Comparison of ENCODE assay signal across 7 cellular contexts in genomic region chr17:57370051-57370581, GRCh38.
DNase-seq lines count a peak whose midpoint lies in the region; ATAC-seq and TF ChIP-seq lines count a peak whose summit lies in the region.

No MANE protein-coding gene starts in this region.

- peak overlapping the region; percentile 50 for H3K27ac ChIP-seq in HUES48 (ENCODE audit: low read depth, low read length)
- peak overlapping the region; percentile 14 to 71 (median 42) for H3K27ac ChIP-seq in esophagus squamous epithelium

- peak overlapping the region; percentile 38 for H3K4me2 ChIP-seq in skeletal muscle satellite cell (ENCODE audit: low read length)

- TF ChIP-seq POLR2A in esophagus squamous epithelium (IDR thresholded peaks at IDR 0.05), result no peak

- H3K4me3 ChIP-seq in HUES48 (ENCODE audit: low read depth, low read length) (no peak overlapping the region), esophagus squamous epithelium (no peak overlapping the region), skeletal muscle satellite cell (ENCODE audit: low read length) (no peak overlapping the region), BE2C (ENCODE audit: low read depth, low read length) (no peak overlapping the region)

- 40 to 45% methylated on average over 6 of the region's 6 CpGs for WGBS in esophagus squamous epithelium, 2 donors

- H3K4me1 ChIP-seq in HUES48 (ENCODE audit: control insufficient read depth, insufficient read depth, low read length) (peaks cover 37% of the 10 kb centered on the region), esophagus squamous epithelium (peaks cover 6 to 35% (median 10%) of the 10 kb centered on the region in 3 donors), skeletal muscle satellite cell (ENCODE audit: control insufficient read depth, insufficient read depth, low read length) (peaks cover 32% of the 10 kb centered on the region), BE2C (peaks cover 3% of the 10 kb centered on the region; the same call in 1 of the 2 replicates)

- intact Hi-C loops in esophagus squamous epithelium (cut with DNase I), result no loop called here

- H3K9ac ChIP-seq in HUES48 (ENCODE audit: low read depth, low read length) (no peak overlapping the region), skeletal muscle satellite cell (ENCODE audit: low read depth, low read length) (peak overlapping the region; percentile 36)

- TF ChIP-seq CTCF in esophagus squamous epithelium (IDR thresholded peaks at IDR 0.05), result no peak
- no peak for TF ChIP-seq CTCF in BE2C (IDR thresholded peaks at IDR 0.05; ENCODE audit: low read depth, low read length)

- H3K27me3 ChIP-seq in HUES48 (ENCODE audit: control insufficient read depth, insufficient read depth, low read length) (no peaks in the 10 kb centered on the region), esophagus squamous epithelium (no peaks in the 10 kb centered on the region), skeletal muscle satellite cell (ENCODE audit: control insufficient read depth, insufficient read depth, low read length) (no peaks in the 10 kb centered on the region), BE2C (no peaks in the 10 kb centered on the region)

- H3K36me3 ChIP-seq in HUES48 (ENCODE audit: control insufficient read depth, insufficient read depth, low read length), result no peaks in the 10 kb centered on the region
- H3K36me3 ChIP-seq in esophagus squamous epithelium, result no peaks in the 10 kb centered on the region
- peaks cover 2% of the 10 kb centered on the region for H3K36me3 ChIP-seq in skeletal muscle satellite cell (ENCODE audit: insufficient read depth, low read length)
- peaks cover 5% of the 10 kb centered on the region; the same call in 1 of the 2 replicates for H3K36me3 ChIP-seq in BE2C

- H3K9me3 ChIP-seq in HUES48 (ENCODE audit: control insufficient read depth, insufficient read depth, low read length) (peaks cover 5% of the 10 kb centered on the region), esophagus squamous epithelium (peaks cover 0 to 9% (median 0%) of the 10 kb centered on the region in 3 donors), skeletal muscle satellite cell (replicated peaks; ENCODE audit: low read length) (no peaks in the 10 kb centered on the region), BE2C (peaks cover 8% of the 10 kb centered on the region; the same call in 1 of the 2 replicates)

- no peak for DNase-seq in esophagus squamous epithelium (lab: John Stamatoyannopoulos, UW)
- no peak for DNase-seq in NCI-H146 treated with DMSO at 0.1 percent for 48 hours (lab: John Stamatoyannopoulos, UW; ENCODE audit: unreplicated experiment)
- DNase-seq in stimulated activated CD4-positive, alpha-beta T cell treated with anti-CD3 and anti-CD28 coated beads, Interleukin-4, amount 100 ng/mL, for 1 hour, result no peak
- no peak for DNase-seq in BE2C

- peak; percentile 51 for ATAC-seq in GM19397 (IDR thresholded peaks at IDR 0.05; ENCODE audit: unreplicated experiment)
